In genomic region chr13:43749503-43749902, GRCh38 we compare ENCODE assay signal across 26 cellular contexts.
"Had no signal": no experiment of that assay in that cellular context is flagged by ENCODE, and none has a peak within 500 bp of the region (broad histone marks: within the 10 kb centered on the region; RNA-seq: fewer than 3 reads in every experiment).

No MANE protein-coding gene starts in this region.

- H3K4me1 Mint-ChIP-seq: activated CD4-positive, alpha-beta memory T cell treated with anti-CD3 and anti-CD28 coated beads, Interleukin-2, amount 10 ng/mL, durations not matched to agents 7 days and 5 days; activated CD4-positive, alpha-beta T cell treated with anti-CD3 and anti-CD28 coated beads, Interleukin-2, amount 10 ng/mL, durations not matched to agents 24 days and 14 days; activated naive CD4-positive, alpha-beta T cell treated with anti-CD3 and anti-CD28 coated beads, Interleukin-2, amount 10 ng/mL, durations not matched to agents 7 days and 5 days; immature natural killer cell; naive B cell; stimulated activated naive CD8-positive, alpha-beta T cell treated with anti-CD3 and anti-CD28 coated beads, Interleukin-15, amount 100 ng/mL, for 72 hours had no signal

- H3K9me3 Mint-ChIP-seq: activated CD4-positive, alpha-beta memory T cell treated with anti-CD3 and anti-CD28 coated beads, Interleukin-2, amount 10 ng/mL, durations not matched to agents 7 days and 5 days; activated CD4-positive, alpha-beta T cell treated with anti-CD3 and anti-CD28 coated beads, Interleukin-2, amount 10 ng/mL, durations not matched to agents 24 days and 14 days; activated naive CD4-positive, alpha-beta T cell treated with anti-CD3 and anti-CD28 coated beads, Interleukin-2, amount 10 ng/mL, durations not matched to agents 7 days and 5 days; stimulated activated naive CD8-positive, alpha-beta T cell treated with anti-CD3 and anti-CD28 coated beads, Interleukin-15, amount 100 ng/mL, for 72 hours had no signal

- H3K27ac Mint-ChIP-seq: activated CD4-positive, alpha-beta memory T cell treated with anti-CD3 and anti-CD28 coated beads, Interleukin-2, amount 10 ng/mL, durations not matched to agents 7 days and 5 days; activated CD4-positive, alpha-beta T cell treated with anti-CD3 and anti-CD28 coated beads, Interleukin-2, amount 10 ng/mL, durations not matched to agents 24 days and 14 days; activated naive CD4-positive, alpha-beta T cell treated with anti-CD3 and anti-CD28 coated beads, Interleukin-2, amount 10 ng/mL, durations not matched to agents 7 days and 5 days; activated T-cell treated with anti-CD3 and anti-CD28 coated beads, Interleukin-2, amount 50 U/mL, for 72 hours; brain; immature natural killer cell; naive B cell had no signal

- ATAC-seq: esophagus mucosa; left lung; right lobe of liver; stimulated activated naive CD8-positive, alpha-beta T cell treated with anti-CD3 and anti-CD28 coated beads, Interleukin-15, amount 100 ng/mL, for 72 hours had no signal

- H3K9me3 ChIP-seq: left lung, right lobe of liver, tibial nerve had no signal

- H3K4me3 ChIP-seq: hepatocyte, left lung, lung, right lobe of liver, skin epidermis, tibial nerve had no signal

- H3K27me3 ChIP-seq: hepatocyte, left lung, right lobe of liver, tibial nerve had no signal

- H3K36me3 Mint-ChIP-seq: activated naive CD4-positive, alpha-beta T cell treated with anti-CD3 and anti-CD28 coated beads, Interleukin-2, amount 10 ng/mL, durations not matched to agents 7 days and 5 days; immature natural killer cell; naive B cell had no signal

- H3K36me3 ChIP-seq: left lung, right lobe of liver, tibial nerve had no signal

- DNase-seq: activated CD4-positive, alpha-beta memory T cell treated with anti-CD3 and anti-CD28 coated beads, Interleukin-2, amount 10 ng/mL, durations not matched to agents 7 days and 5 days; activated CD4-positive, alpha-beta T cell treated with anti-CD3 and anti-CD28 coated beads, Interleukin-2, amount 10 ng/mL, durations not matched to agents 24 days and 14 days; activated effector memory CD4-positive, alpha-beta T cell treated with anti-CD3 and anti-CD28 coated beads, Interleukin-2, amount 50 U/mL, for 16 hours; activated naive CD4-positive, alpha-beta T cell treated with anti-CD3 and anti-CD28 coated beads, Interleukin-2, amount 10 ng/mL, durations not matched to agents 7 days and 5 days; activated T-cell treated with anti-CD3 and anti-CD28 coated beads, Interleukin-2, amount 50 U/mL, for 72 hours; anterior cingulate cortex; caudate nucleus; dermis blood vessel endothelial cell; effector CD8-positive, alpha-beta T cell; foreskin melanocyte; glutamatergic neuron; immature natural killer cell; left lung; naive B cell; nucleus accumbens; right lobe of liver; stimulated activated CD4-positive, alpha-beta T cell treated with anti-CD3 and anti-CD28 coated beads, Interleukin-1b, Interleukin-23, amount 100 ng/mL, for 48 hours; stimulated activated naive CD8-positive, alpha-beta T cell treated with anti-CD3 and anti-CD28 coated beads, Interleukin-15, amount 100 ng/mL, for 72 hours; T-helper 9 cell had no signal

- H3K4me3 Mint-ChIP-seq: activated CD4-positive, alpha-beta memory T cell treated with anti-CD3 and anti-CD28 coated beads, Interleukin-2, amount 10 ng/mL, durations not matched to agents 7 days and 5 days; activated CD4-positive, alpha-beta T cell treated with anti-CD3 and anti-CD28 coated beads, Interleukin-2, amount 10 ng/mL, durations not matched to agents 24 days and 14 days; activated naive CD4-positive, alpha-beta T cell treated with anti-CD3 and anti-CD28 coated beads, Interleukin-2, amount 10 ng/mL, durations not matched to agents 7 days and 5 days; activated T-cell treated with anti-CD3 and anti-CD28 coated beads, Interleukin-2, amount 50 U/mL, for 72 hours; brain; immature natural killer cell; naive B cell; stimulated activated naive CD8-positive, alpha-beta T cell treated with anti-CD3 and anti-CD28 coated beads, Interleukin-15, amount 100 ng/mL, for 72 hours had no signal

- H3K4me1 ChIP-seq: left lung, parathyroid adenoma, right lobe of liver, tibial nerve had no signal

- H3K27ac ChIP-seq: hepatocyte, left lung, parathyroid adenoma, right lobe of liver, skin epidermis, tibial nerve had no signal
